ENCODE assay signal across 1 cellular context in genomic region chr19:5890099-5890498, GRCh38.
TF ChIP-seq lines count a peak whose summit lies in the region.

No MANE protein-coding gene starts in this region.

TF ChIP-seq in GM12878, 131 proteins besides CTCF, POLR2A, EP300 and RAD21:
- TF ChIP-seq CBX3 (IDR thresholded peaks at IDR 0.05; ENCODE audit: borderline replicate concordance, low read depth) (no peak), HDAC2 (IDR thresholded peaks at IDR 0.05) (no peak), TAF1 (IDR thresholded peaks at IDR 0.05; ENCODE audit: borderline replicate concordance, low read depth, low read length) (no peak), ETV6 (conservative IDR thresholded peaks at IDR 0.05 in 1 of 2, IDR thresholded peaks at IDR 0.05 in 1 of 2; ENCODE audit: borderline replicate concordance in 1 of 2, low read depth in 1 of 2) (no peak), CHD2 (IDR thresholded peaks at IDR 0.05; ENCODE audit: borderline replicate concordance, low read depth, low read length) (no peak), HDGF (IDR thresholded peaks at IDR 0.05) (no peak), MTA2 (IDR thresholded peaks at IDR 0.05; ENCODE audit: low read depth) (no peak)
- TF ChIP-seq, protein P1, sequence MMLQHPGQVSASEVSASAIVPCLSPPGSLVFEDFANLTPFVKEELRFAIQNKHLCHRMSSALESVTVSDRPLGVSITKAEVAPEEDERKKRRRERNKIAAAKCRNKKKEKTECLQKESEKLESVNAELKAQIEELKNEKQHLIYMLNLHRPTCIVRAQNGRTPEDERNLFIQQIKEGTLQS (IDR thresholded peaks at IDR 0.05; ENCODE audit: borderline replicate concordance, extremely low read depth, low read depth, low read length): no peak
